12 cellular contexts compared by ENCODE assay signal in genomic region chr4:114087596-114088230, GRCh38.
A peak's percentile ranks its signal among the peaks of the same experiment; 100 is the strongest.
DNase-seq lines count a peak whose midpoint lies in the region; ATAC-seq, FAIRE-seq and TF ChIP-seq lines count a peak whose summit lies in the region.
"Had no signal": no experiment of that assay in that cellular context is flagged by ENCODE, and none has a peak within 500 bp of the region (broad histone marks: within the 10 kb centered on the region; RNA-seq: fewer than 3 reads in every experiment).

No MANE protein-coding gene starts in this region.

- FAIRE-seq in D721Med (lab: Jason Lieb, UNC), result no peak
- FAIRE-seq: colon, G401.6 had no signal

- no peak overlapping the region for H3K4me3 Mint-ChIP-seq in WTC11

- DNase-seq in HCEC 1CT, result peak; percentile 67
- no peak for DNase-seq in WTC11 (ENCODE audit: low spot score)
- DNase-seq in glomerular endothelial cell (ENCODE audit: extremely low read depth, low read depth, low spot score), result peak; percentile 39
- DNase-seq in superior temporal gyrus (ENCODE audit: extremely low spot score), result peak; percentile 42
- DNase-seq in D721Med (ENCODE audit: insufficient read length, low spot score), result no peak
- no peak for DNase-seq in stimulated activated CD8-positive, alpha-beta memory T cell treated with anti-CD3 and anti-CD28 coated beads, Interleukin-4, amount 100 ng/mL, for 48 hours
- DNase-seq: activated CD4-positive, CD25-positive, alpha-beta regulatory T cell treated with anti-CD3 and anti-CD28 coated beads, Interleukin-2, amount 50 U/mL, for 72 hours; KBM-7; SIG-M5 had no signal

- POLR2A ChIA-PET in WTC11 (lab: Charles Lee), result no interaction called here

- H3K9me3 Mint-ChIP-seq in WTC11, result peaks cover 17% of the 10 kb centered on the region

- H3K27me3 Mint-ChIP-seq in WTC11 (ENCODE audit: low read depth), result no peaks in the 10 kb centered on the region

- CTCF ChIA-PET in WTC11 (lab: Charles Lee), result no interaction called here

- peaks cover 16% of the 10 kb centered on the region for H3K4me1 Mint-ChIP-seq in WTC11

- H3K36me3 Mint-ChIP-seq in WTC11, result peaks cover 10% of the 10 kb centered on the region

- no peak for TF ChIP-seq CTCF in WTC11 (IDR thresholded peaks at IDR 0.05)
- TF ChIP-seq CTCF in D721Med (IDR thresholded peaks at IDR 0.05; ENCODE audit: insufficient read depth, missing control alignments), result no peak

- no peak for ATAC-seq in WTC11
- ATAC-seq in HG02938 (IDR thresholded peaks at IDR 0.05; ENCODE audit: unreplicated experiment), result no peak

- peak overlapping the region; percentile 13; the same call in 1 of the 2 replicates for H3K27ac Mint-ChIP-seq in WTC11

TF ChIP-seq in WTC11, 78 proteins besides CTCF, POLR2A, EP300 and RAD21:
- TF ChIP-seq E2F1 (CRISPR knock-in tag; IDR thresholded peaks at IDR 0.05) (no peak), JUN (CRISPR knock-in tag; IDR thresholded peaks at IDR 0.05) (no peak), USF1 (CRISPR knock-in tag; IDR thresholded peaks at IDR 0.05) (no peak), SMAD4 (CRISPR knock-in tag; IDR thresholded peaks at IDR 0.05) (no peak), GABPB1 (CRISPR knock-in tag; IDR thresholded peaks at IDR 0.05) (no peak), ZNF263 (CRISPR knock-in tag; IDR thresholded peaks at IDR 0.05; ENCODE audit: low read depth) (no peak), ZNF532 (CRISPR knock-in tag; IDR thresholded peaks at IDR 0.05; ENCODE audit: borderline replicate concordance) (no peak), ZNF121 (CRISPR knock-in tag; IDR thresholded peaks at IDR 0.05) (no peak), ZNF512 (CRISPR knock-in tag; IDR thresholded peaks at IDR 0.05; ENCODE audit: borderline replicate concordance) (no peak), ATF1 (CRISPR knock-in tag; IDR thresholded peaks at IDR 0.05) (no peak), FOXK1 (CRISPR knock-in tag; IDR thresholded peaks at IDR 0.05) (no peak)
- TF ChIP-seq, protein P1, sequence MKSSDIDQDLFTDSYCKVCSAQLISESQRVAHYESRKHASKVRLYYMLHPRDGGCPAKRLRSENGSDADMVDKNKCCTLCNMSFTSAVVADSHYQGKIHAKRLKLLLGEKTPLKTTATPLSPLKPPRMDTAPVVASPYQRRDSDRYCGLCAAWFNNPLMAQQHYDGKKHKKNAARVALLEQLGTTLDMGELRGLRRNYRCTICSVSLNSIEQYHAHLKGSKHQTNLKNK (CRISPR knock-in tag; IDR thresholded peaks at IDR 0.05), result no peak

Comparison
In these comparisons a context has a peak if more than half of its experiments do, and no peak if none do; other contexts are left out.
1. DNase-seq: peak in HCEC 1CT (single experiment), glomerular endothelial cell (single experiment) and superior temporal gyrus (single experiment); none in WTC11 (single experiment), D721Med (single experiment) and stimulated activated CD8-positive, alpha-beta memory T cell treated with anti-CD3 and anti-CD28 coated beads, Interleukin-4, amount 100 ng/mL, for 48 hours (single experiment).